9 cellular contexts compared by ENCODE assay signal in the genomic region with DNA sequence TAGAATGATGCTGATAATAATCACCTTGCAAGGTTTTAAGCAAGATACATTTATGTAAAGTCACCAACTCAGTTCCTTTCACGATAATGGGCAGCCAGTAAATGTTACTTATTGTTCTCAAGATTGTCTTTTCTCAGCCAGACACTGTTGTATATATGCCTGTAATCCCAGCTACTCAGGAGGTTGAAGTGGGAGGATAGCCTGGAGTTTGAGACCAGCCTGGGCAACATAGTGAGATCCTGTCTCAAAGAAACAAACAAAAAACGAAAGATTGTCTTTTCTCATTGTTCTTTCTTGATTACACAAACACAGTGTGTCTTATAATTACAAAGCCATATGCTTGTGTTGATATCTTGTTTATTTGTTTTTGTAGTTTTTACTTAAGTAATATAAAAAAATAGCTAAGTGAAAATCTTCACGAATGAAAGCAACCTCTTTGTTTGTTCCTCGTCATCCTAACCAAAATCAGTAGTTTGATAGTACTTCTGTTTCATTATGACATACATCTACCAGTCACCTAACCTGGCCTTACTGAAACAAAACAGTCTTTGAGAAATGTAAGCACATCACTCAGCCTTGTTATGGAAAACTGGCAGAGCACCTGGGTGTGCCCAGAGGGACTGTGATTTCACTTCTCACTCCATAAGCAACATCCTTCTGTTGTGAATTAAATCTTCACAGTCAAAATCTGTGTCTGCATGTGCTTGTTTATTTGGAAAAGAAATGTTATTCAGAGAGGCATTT.
A peak's percentile ranks its signal among the peaks of the same experiment; 100 is the strongest.
DNase-seq lines count a peak whose midpoint lies in the region; ATAC-seq and TF ChIP-seq lines count a peak whose summit lies in the region.
"Had no signal": no experiment of that assay in that cellular context is flagged by ENCODE, and none has a peak within 500 bp of the region (broad histone marks: within the 10 kb centered on the region; RNA-seq: fewer than 3 reads in every experiment).

No MANE protein-coding gene starts in this region.

- ATAC-seq in GM18867 (IDR thresholded peaks at IDR 0.05; ENCODE audit: unreplicated experiment) (peak; percentile 77), GM21526 (IDR thresholded peaks at IDR 0.05; ENCODE audit: low FRiP score, unreplicated experiment) (peak; percentile 88), HG03103 (IDR thresholded peaks at IDR 0.05; ENCODE audit: low read depth, unreplicated experiment) (peak; percentile 73), esophagus mucosa (no peak)

- no peak for TF ChIP-seq CTCF in epithelial cell of esophagus (IDR thresholded peaks at IDR 0.05; ENCODE audit: insufficient read depth, low read depth, low read length, missing control alignments)

- no peak overlapping the region for H3K4me3 ChIP-seq in epithelial cell of esophagus (ENCODE audit: low read length)
- H3K4me3 ChIP-seq: thoracic aorta had no signal

- DNase-seq in epithelial cell of esophagus (ENCODE audit: low read depth) (peak; percentile 16), iPS-NIHi11 (ENCODE audit: low spot score) (no peak), dermis blood vessel endothelial cell (no peak)
- no peak for DNase-seq in stimulated activated CD4-positive, alpha-beta T cell treated with anti-CD3 and anti-CD28 coated beads, Interleukin-15, amount 100 ng/mL, for 24 hours
